ENCODE assay signal across 17 cellular contexts in the genomic region with DNA sequence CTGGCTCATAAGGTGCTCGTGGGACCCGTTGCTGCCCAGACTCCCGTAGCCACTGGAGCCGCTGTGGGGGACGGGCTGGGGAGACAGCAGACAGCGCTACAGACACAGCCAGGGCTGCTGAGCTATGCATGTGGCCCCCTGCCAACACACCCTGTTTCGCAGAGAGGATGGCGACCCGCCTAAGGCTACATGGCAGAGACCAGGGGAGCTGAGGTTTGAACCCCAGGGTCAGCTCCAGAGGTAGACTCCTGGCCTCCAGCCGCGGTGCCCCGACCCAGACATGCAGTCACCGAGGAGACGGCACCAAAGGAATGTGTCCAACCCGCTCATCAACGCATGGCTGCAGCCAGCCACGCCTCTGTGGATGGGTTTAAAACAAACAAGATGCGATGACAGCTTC. TPM values are rescaled to one million over a fixed set of nuclear protein-coding genes. Genes with fewer than 3 reads are reported as not detected.
DNase-seq lines count a peak whose midpoint lies in the region; ATAC-seq, FAIRE-seq and TF ChIP-seq lines count a peak whose summit lies in the region.
"Had no signal": no experiment of that assay in that cellular context is flagged by ENCODE, and none has a peak within 500 bp of the region (broad histone marks: within the 10 kb centered on the region; RNA-seq: fewer than 3 reads in every experiment).

No MANE protein-coding gene starts in this region.

- peaks cover 13% of the 10 kb centered on the region for H4K20me1 ChIP-seq in BLaER1

- H3K4me2 ChIP-seq in BLaER1: peak overlapping the region; percentile 53

- intact Hi-C loops in heart right ventricle (cut with DNase I): loop anchor here in 6 of 10 donors (5.0 to 10.0 kb wide), 4 partner anchors 96 to 406 kb away; partner anchors contain the start of gene RAMP1 (in 4 of the 6)
- intact Hi-C loops in activated naive CD4-positive, alpha-beta T cell treated with anti-CD3 and anti-CD28 coated beads for 36 hours (cut with micrococcal nuclease): loop anchor here (10.0 kb wide), 1 partner anchor 486 kb away; no protein-coding TSS in a partner anchor

- no peaks in the 10 kb centered on the region for H3K27me3 Mint-ChIP-seq in nephron (ENCODE audit: low read depth)
- no peaks in the 10 kb centered on the region for H3K27me3 Mint-ChIP-seq in activated naive CD4-positive, alpha-beta T cell treated with anti-CD3 and anti-CD28 coated beads for 36 hours (ENCODE audit: low read depth)
- H3K27me3 Mint-ChIP-seq: activated CD4-positive, alpha-beta T cell treated with anti-CD3 and anti-CD28 coated beads, Interleukin-2, amount 10 ng/mL, durations not matched to agents 24 days and 14 days; CD4-positive, alpha-beta memory T cell had no signal

- H3K27ac Mint-ChIP-seq in nephron: peak overlapping the region; percentile 38 to 77 (median 60)
- H3K27ac Mint-ChIP-seq in activated naive CD4-positive, alpha-beta T cell treated with anti-CD3 and anti-CD28 coated beads for 36 hours: no peak overlapping the region

- H3K36me3 ChIP-seq in BLaER1 (peaks cover 77% of the 10 kb centered on the region), heart right ventricle (peaks cover 0 to 91% (median 55%) of the 10 kb centered on the region in 9 donors), small intestine (ENCODE audit: control insufficient read depth in 2 of 2, insufficient read depth in 2 of 2, low read length in 2 of 2) (peaks cover 0 to 9% of the 10 kb centered on the region in 2 donors)

- H3K9me3 ChIP-seq in BLaER1: no peaks in the 10 kb centered on the region
- H3K9me3 ChIP-seq in heart right ventricle: no peaks in the 10 kb centered on the region
- no peaks in the 10 kb centered on the region for H3K9me3 ChIP-seq in small intestine (ENCODE audit: control insufficient read depth, low read depth)
- H3K9me3 ChIP-seq: pancreas had no signal

- H3K27me3 ChIP-seq in BLaER1 (no peaks in the 10 kb centered on the region), heart right ventricle (no peaks in the 10 kb centered on the region), small intestine (ENCODE audit: control insufficient read depth in 2 of 2, insufficient read depth in 2 of 2, low read length in 2 of 2) (no peaks in the 10 kb centered on the region)
- H3K27me3 ChIP-seq: pancreas had no signal

- peak overlapping the region in 1 of 3 experiments; percentile 30 for H3K4me3 Mint-ChIP-seq in nephron
- H3K4me3 Mint-ChIP-seq in activated naive CD4-positive, alpha-beta T cell treated with anti-CD3 and anti-CD28 coated beads for 36 hours: no peak overlapping the region
- H3K4me3 Mint-ChIP-seq: activated CD4-positive, alpha-beta T cell treated with anti-CD3 and anti-CD28 coated beads, Interleukin-2, amount 10 ng/mL, durations not matched to agents 24 days and 14 days; CD4-positive, alpha-beta memory T cell had no signal

- ATAC-seq in heart right ventricle (peak; percentile 4 to 57 (median 28)), GM19467 (IDR thresholded peaks at IDR 0.05; ENCODE audit: unreplicated experiment) (no peak)
- ATAC-seq: pancreas had no signal

- no peaks in the 10 kb centered on the region for H3K9me3 Mint-ChIP-seq in nephron
- H3K9me3 Mint-ChIP-seq in activated naive CD4-positive, alpha-beta T cell treated with anti-CD3 and anti-CD28 coated beads for 36 hours: no peaks in the 10 kb centered on the region
- H3K9me3 Mint-ChIP-seq: activated CD4-positive, alpha-beta T cell treated with anti-CD3 and anti-CD28 coated beads, Interleukin-2, amount 10 ng/mL, durations not matched to agents 24 days and 14 days; CD4-positive, alpha-beta memory T cell had no signal

- peaks cover 12% of the 10 kb centered on the region for H3K36me3 Mint-ChIP-seq in nephron (ENCODE audit: low read depth)
- H3K36me3 Mint-ChIP-seq in activated naive CD4-positive, alpha-beta T cell treated with anti-CD3 and anti-CD28 coated beads for 36 hours (ENCODE audit: low read depth): peaks cover 15% of the 10 kb centered on the region

- POLR2A ChIA-PET in RWPE1 (lab: Yijun Ruan, JAX; ENCODE audit: low non-redundant PET): no interaction called here

- FAIRE-seq in small intestine (lab: Jason Lieb, UNC): no peak
- FAIRE-seq: GM12891, pancreas had no signal

- H3K4me1 Mint-ChIP-seq in nephron: peaks cover 47% of the 10 kb centered on the region
- H3K4me1 Mint-ChIP-seq in activated naive CD4-positive, alpha-beta T cell treated with anti-CD3 and anti-CD28 coated beads for 36 hours (ENCODE audit: low read depth): peaks cover 3% of the 10 kb centered on the region

- TF ChIP-seq CTCF in RWPE1 (conservative IDR thresholded peaks at IDR 0.05; ENCODE audit: low read depth): no peak
- TF ChIP-seq CTCF in heart right ventricle (IDR thresholded peaks at IDR 0.05): no peak
- TF ChIP-seq CTCF in nephron (IDR thresholded peaks at IDR 0.05; ENCODE audit: unreplicated experiment in 3 of 3): no peak

- H3K9ac ChIP-seq in BLaER1: peak overlapping the region; percentile 51

- CTCF ChIA-PET in RWPE1 (lab: Yijun Ruan, JAX): no interaction called here
- CTCF ChIA-PET in activated naive CD4-positive, alpha-beta T cell treated with anti-CD3 and anti-CD28 coated beads for 36 hours (lab: Charles Lee): interaction anchor here (0.7 to 1.5 kb wide), 3 partner anchors 12 to 484 kb away, joined by 3 to 5 read pairs (median 5); no protein-coding TSS in a partner anchor

- 34 to 53% methylated on average over 18 of the region's 18 CpGs for WGBS in heart right ventricle, 2 donors
- WGBS in small intestine, 3 donors: 85 to 93% (median 87%) methylated on average over 17 to 18 of the region's 18 CpGs

- H3K4me1 ChIP-seq in BLaER1: peaks cover 77% of the 10 kb centered on the region
- peaks cover 3 to 42% (median 29%) of the 10 kb centered on the region in 9 donors for H3K4me1 ChIP-seq in heart right ventricle
- H3K4me1 ChIP-seq in small intestine (ENCODE audit: control insufficient read depth in 2 of 2, insufficient read depth in 1 of 2, low read depth in 1 of 2, low read length in 1 of 2): no peaks in the 10 kb centered on the region

- no peak for DNase-seq in RWPE1 (ENCODE audit: low spot score)
- DNase-seq in heart right ventricle: peak in 1 of 2 donors; percentile 49
- DNase-seq in activated naive CD4-positive, alpha-beta T cell treated with anti-CD3 and anti-CD28 coated beads for 36 hours: no peak
- DNase-seq in small intestine: no peak
- no peak for DNase-seq in NCI-H526 (lab: John Stamatoyannopoulos, UW)
- DNase-seq: activated CD4-positive, alpha-beta T cell treated with anti-CD3 and anti-CD28 coated beads, Interleukin-2, amount 10 ng/mL, durations not matched to agents 24 days and 14 days; caudate nucleus; erythroblast; foreskin melanocyte; NCI-H2029; NCI-H446 treated with DMSO at 0.1 percent for 48 hours had no signal

- peak overlapping the region; percentile 68 for H3K27ac ChIP-seq in BLaER1
- peak overlapping the region; percentile 5; the same call in 1 of the 2 replicates for H3K27ac ChIP-seq in RWPE1
- peak overlapping the region in 1 of 10 donors; percentile 3 for H3K27ac ChIP-seq in heart right ventricle
- no peak overlapping the region for H3K27ac ChIP-seq in small intestine (ENCODE audit: low read depth in 1 of 2, low read length in 1 of 2)
- H3K27ac ChIP-seq: pancreas had no signal

- H3K4me3 ChIP-seq in BLaER1 (no peak overlapping the region), heart right ventricle (no peak overlapping the region), small intestine (ENCODE audit: low read depth in 1 of 2, low read length in 2 of 2) (no peak overlapping the region)
- H3K4me3 ChIP-seq: pancreas had no signal

RNA-seq across cellular contexts. Expression of gene HES6, which starts 21.0 kb away (rescaled TPM):
- total RNA-seq in heart right ventricle: 1 to 10 TPM; 1.1 to 3.9 (median 1.9) TPM
- polyA plus RNA-seq in heart right ventricle (1 to 10 TPM; 3.9 to 6.9 TPM), small intestine (10 to 100 TPM; 25.4 to 94.3 (median 33.5) TPM)
- total RNA-seq in activated naive CD4-positive, alpha-beta T cell treated with anti-CD3 and anti-CD28 coated beads for 36 hours: 1 to 10 TPM; 3.1 to 4.0 TPM

RNA-seq across cellular contexts. Expression of gene PER2, which starts 27.5 kb away (rescaled TPM):
- 10 to 100 TPM in 3 of 10 donors, 1 to 10 TPM in 7; 3.1 to 19.0 (median 8.0) TPM for total RNA-seq in heart right ventricle
- polyA plus RNA-seq in heart right ventricle (1 to 10 TPM; 1.4 to 4.5 TPM), small intestine (1 to 10 TPM; 2.2 to 5.6 (median 2.7) TPM)
- total RNA-seq in activated naive CD4-positive, alpha-beta T cell treated with anti-CD3 and anti-CD28 coated beads for 36 hours: 1 to 10 TPM; 7.1 to 7.8 TPM

RNA-seq across cellular contexts. Expression of gene ILKAP, which starts 57.4 kb away (rescaled TPM):
- 10 to 100 TPM; 19.6 to 31.0 (median 24.2) TPM for total RNA-seq in heart right ventricle
- 10 to 100 TPM; 38.0 to 83.9 TPM for polyA plus RNA-seq in heart right ventricle
- total RNA-seq in activated naive CD4-positive, alpha-beta T cell treated with anti-CD3 and anti-CD28 coated beads for 36 hours: 10 to 100 TPM; 46.6 to 46.7 TPM
- 10 to 100 TPM; 37.6 to 66.0 (median 54.0) TPM for polyA plus RNA-seq in small intestine

RNA-seq across cellular contexts. Expression of gene TRAF3IP1, which starts 59.4 kb away (rescaled TPM):
- 10 to 100 TPM in 6 of 10 donors, 1 to 10 TPM in 4; 8.3 to 20.4 (median 12.5) TPM for total RNA-seq in heart right ventricle
- polyA plus RNA-seq in heart right ventricle: 1 to 10 TPM; 4.0 to 6.2 TPM
- 1 to 10 TPM; 3.6 to 6.1 TPM for total RNA-seq in activated naive CD4-positive, alpha-beta T cell treated with anti-CD3 and anti-CD28 coated beads for 36 hours
- 1 to 10 TPM; 5.1 to 7.8 (median 7.1) TPM for polyA plus RNA-seq in small intestine

Comparison
In these comparisons a context has a peak if more than half of its experiments do, and no peak if none do; other contexts are left out.
1. H3K27ac ChIP-seq: peak in BLaER1 (single experiment) and RWPE1 (single experiment); none in small intestine (0 of 2).